Comparison of ENCODE assay signal across 16 cellular contexts in the genomic region with DNA sequence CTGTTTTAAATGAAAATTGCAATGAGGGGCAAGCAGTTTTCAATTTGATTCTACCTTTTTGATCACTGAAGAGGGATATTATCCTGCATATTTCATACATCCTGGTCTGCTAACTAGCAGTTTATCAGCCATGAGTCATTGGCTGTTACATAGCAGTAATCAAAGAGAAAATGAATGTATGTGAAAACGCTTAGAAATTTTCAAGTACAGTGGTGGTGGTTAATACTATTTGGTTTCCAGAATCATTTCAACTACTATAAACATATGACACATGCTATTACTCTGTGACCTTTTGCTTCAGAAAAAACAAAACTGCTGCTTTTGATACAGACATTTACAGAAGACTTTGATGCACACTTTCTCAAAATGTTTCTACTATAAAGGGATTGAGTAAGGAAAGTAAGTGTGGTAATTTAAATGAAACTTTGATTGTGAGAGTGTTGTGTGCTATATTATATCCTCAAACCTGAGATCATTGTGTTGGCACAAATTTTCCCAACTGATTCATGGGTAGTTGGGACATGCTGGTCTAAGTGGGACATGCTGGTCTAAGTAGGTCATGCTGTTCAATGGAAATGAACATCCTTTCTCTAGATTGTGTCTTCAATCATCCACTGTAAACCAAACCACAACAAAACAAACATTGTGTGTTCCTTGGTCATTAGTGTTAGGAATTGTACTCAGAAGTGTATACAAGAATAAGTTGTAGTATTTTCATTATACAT. TPM values are rescaled to one million over a fixed set of nuclear protein-coding genes. Genes with fewer than 3 reads are reported as not detected.
DNase-seq lines count a peak whose midpoint lies in the region; ATAC-seq and TF ChIP-seq lines count a peak whose summit lies in the region.
"Had no signal": no experiment of that assay in that cellular context is flagged by ENCODE, and none has a peak within 500 bp of the region (broad histone marks: within the 10 kb centered on the region; RNA-seq: fewer than 3 reads in every experiment).

No MANE protein-coding gene starts in this region.

- peak overlapping the region; percentile 48 for H3K4me3 Mint-ChIP-seq in activated naive CD8-positive, alpha-beta T cell treated with anti-CD3 and anti-CD28 coated beads, Interleukin-2, amount 50 U/mL, for 24 hours
- H3K4me3 Mint-ChIP-seq in glutamatergic neuron (ENCODE audit: unreplicated experiment) = no peak overlapping the region
- H3K4me3 Mint-ChIP-seq: nephron had no signal

- TF ChIP-seq CTCF in fibroblast of villous mesenchyme (IDR thresholded peaks at IDR 0.05; ENCODE audit: insufficient read depth, low read depth, low read length) (no peak), glutamatergic neuron (IDR thresholded peaks at IDR 0.05; ENCODE audit: partially characterized antibody, unreplicated experiment) (no peak)

- H3K36me3 Mint-ChIP-seq in activated naive CD8-positive, alpha-beta T cell treated with anti-CD3 and anti-CD28 coated beads, Interleukin-2, amount 50 U/mL, for 24 hours (ENCODE audit: low read depth) = peaks cover 34% of the 10 kb centered on the region
- H3K36me3 Mint-ChIP-seq in glutamatergic neuron (ENCODE audit: unreplicated experiment) = peaks cover 4% of the 10 kb centered on the region

- peaks cover 38% of the 10 kb centered on the region for H3K4me1 Mint-ChIP-seq in activated naive CD8-positive, alpha-beta T cell treated with anti-CD3 and anti-CD28 coated beads, Interleukin-2, amount 50 U/mL, for 24 hours
- H3K4me1 Mint-ChIP-seq in glutamatergic neuron (ENCODE audit: low read depth, unreplicated experiment) = peaks cover 7% of the 10 kb centered on the region

- H3K9me3 Mint-ChIP-seq in activated naive CD8-positive, alpha-beta T cell treated with anti-CD3 and anti-CD28 coated beads, Interleukin-2, amount 50 U/mL, for 24 hours = no peaks in the 10 kb centered on the region
- H3K9me3 Mint-ChIP-seq in glutamatergic neuron (ENCODE audit: unreplicated experiment) = no peaks in the 10 kb centered on the region
- H3K9me3 Mint-ChIP-seq: nephron had no signal

- H3K27ac Mint-ChIP-seq in activated naive CD8-positive, alpha-beta T cell treated with anti-CD3 and anti-CD28 coated beads, Interleukin-2, amount 50 U/mL, for 24 hours = peak overlapping the region; percentile 80
- no peak overlapping the region for H3K27ac Mint-ChIP-seq in glutamatergic neuron (ENCODE audit: unreplicated experiment)
- H3K27ac Mint-ChIP-seq: nephron had no signal

- H3K27me3 Mint-ChIP-seq in activated naive CD8-positive, alpha-beta T cell treated with anti-CD3 and anti-CD28 coated beads, Interleukin-2, amount 50 U/mL, for 24 hours = no peaks in the 10 kb centered on the region
- H3K27me3 Mint-ChIP-seq in glutamatergic neuron (ENCODE audit: unreplicated experiment) = peaks cover 3% of the 10 kb centered on the region

- peak; percentile 2 for ATAC-seq in activated naive CD8-positive, alpha-beta T cell treated with anti-CD3 and anti-CD28 coated beads, Interleukin-2, amount 50 U/mL, for 24 hours
- no peak for ATAC-seq in GM21515 (IDR thresholded peaks at IDR 0.05; ENCODE audit: unreplicated experiment)
- ATAC-seq: right lobe of liver had no signal

- H3K4me3 ChIP-seq in fibroblast of villous mesenchyme (ENCODE audit: low read depth, low read length) = no peak overlapping the region
- H3K4me3 ChIP-seq: right lobe of liver had no signal

- peak; percentile 55 for DNase-seq in AG08396 (ENCODE audit: low spot score)
- peak; percentile 81 for DNase-seq in HCEC 1CT
- DNase-seq in activated naive CD8-positive, alpha-beta T cell treated with anti-CD3 and anti-CD28 coated beads, Interleukin-2, amount 50 U/mL, for 24 hours = no peak
- peak; percentile 74 for DNase-seq in fibroblast of villous mesenchyme (ENCODE audit: low read depth)
- no peak for DNase-seq in glutamatergic neuron
- DNase-seq in UCSD-AML1 (lab: John Stamatoyannopoulos, UW; ENCODE audit: unreplicated experiment) = no peak
- DNase-seq in activated gamma-delta T cell treated with Interleukin-2 at 50 U/mL for 16 hours = no peak
- DNase-seq: caudate nucleus; GDM1; NCI-H1048; right lobe of liver; stimulated activated naive CD4-positive, alpha-beta T cell treated with Interleukin-2 at 50 U/mL for 16 hours; WERI-Rb-1 had no signal

RNA-seq across cellular contexts. Expression of gene RNF14, which starts 5.1 kb away (rescaled TPM):
- 56.7 and 76.9 TPM in 2 replicates for total RNA-seq in fibroblast of villous mesenchyme
- total RNA-seq in glutamatergic neuron (ENCODE audit: unreplicated experiment) = 60.8 TPM

RNA-seq across cellular contexts. Expression of gene PCDH12, which starts 16.0 kb away (rescaled TPM):
- total RNA-seq in fibroblast of villous mesenchyme (under 0.01 TPM in 1 of 2 replicates, not detected in the other), glutamatergic neuron (ENCODE audit: unreplicated experiment) (1.7 TPM)
- total RNA-seq: SK-MEL-5 had no signal

RNA-seq across cellular contexts. Expression of gene GNPDA1, which starts 38.8 kb away (rescaled TPM):
- total RNA-seq in fibroblast of villous mesenchyme (54.8 and 59.6 TPM in 2 replicates), glutamatergic neuron (ENCODE audit: unreplicated experiment) (20.2 TPM)

RNA-seq across cellular contexts. Expression of gene DELE1, which starts 50.4 kb away (rescaled TPM):
- total RNA-seq in fibroblast of villous mesenchyme = 34.1 and 40.6 TPM in 2 replicates
- total RNA-seq in glutamatergic neuron (ENCODE audit: unreplicated experiment) = 108 TPM

Comparison
In these comparisons a context has a peak if more than half of its experiments do, and no peak if none do; other contexts are left out.
1. DNase-seq: peak in AG08396 (single experiment), HCEC 1CT (single experiment) and fibroblast of villous mesenchyme (single experiment); none in activated naive CD8-positive, alpha-beta T cell treated with anti-CD3 and anti-CD28 coated beads, Interleukin-2, amount 50 U/mL, for 24 hours (single experiment), glutamatergic neuron (single experiment), UCSD-AML1 (single experiment) and activated gamma-delta T cell treated with Interleukin-2 at 50 U/mL for 16 hours (single experiment).